1 cellular context compared by ENCODE assay signal in the genomic region with DNA sequence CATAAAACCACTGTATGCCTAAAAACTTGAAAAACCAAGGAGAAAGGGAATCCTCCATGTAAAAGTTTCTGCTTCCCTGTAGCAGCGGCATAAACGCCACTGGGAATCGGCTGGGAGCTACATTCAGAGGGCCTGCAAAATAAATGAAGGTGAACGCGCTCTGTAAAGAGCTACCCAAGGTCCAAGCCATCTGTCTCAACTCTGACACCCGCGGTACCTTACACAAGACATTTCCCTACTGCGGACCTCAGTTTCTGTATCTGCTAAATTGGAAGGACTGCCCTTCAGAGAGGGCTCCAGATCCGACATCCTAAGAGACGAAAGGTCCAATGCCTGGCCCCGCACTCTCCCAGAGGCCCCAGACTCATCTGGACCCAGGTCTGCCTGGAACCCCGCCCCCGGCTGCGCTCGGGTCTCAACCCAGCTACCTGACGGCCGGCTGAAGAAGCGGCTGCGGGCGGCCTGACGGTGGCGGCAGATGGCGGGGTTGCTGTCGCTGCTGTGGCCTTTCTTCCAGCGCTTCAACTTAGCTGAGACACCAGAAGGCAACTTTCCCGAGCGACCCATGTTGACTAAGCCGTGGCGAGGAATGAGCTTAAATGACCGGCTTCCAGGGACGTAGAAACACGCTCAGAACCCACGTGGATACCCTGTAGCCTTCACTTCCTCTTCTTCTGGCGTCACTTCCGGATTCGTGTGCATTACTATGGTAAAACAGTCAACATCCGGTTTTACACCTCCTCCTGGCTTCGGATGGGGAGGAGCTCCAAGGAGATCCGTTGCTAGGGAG.
TF ChIP-seq lines count a peak whose summit lies in the region.

A gene with protein sequence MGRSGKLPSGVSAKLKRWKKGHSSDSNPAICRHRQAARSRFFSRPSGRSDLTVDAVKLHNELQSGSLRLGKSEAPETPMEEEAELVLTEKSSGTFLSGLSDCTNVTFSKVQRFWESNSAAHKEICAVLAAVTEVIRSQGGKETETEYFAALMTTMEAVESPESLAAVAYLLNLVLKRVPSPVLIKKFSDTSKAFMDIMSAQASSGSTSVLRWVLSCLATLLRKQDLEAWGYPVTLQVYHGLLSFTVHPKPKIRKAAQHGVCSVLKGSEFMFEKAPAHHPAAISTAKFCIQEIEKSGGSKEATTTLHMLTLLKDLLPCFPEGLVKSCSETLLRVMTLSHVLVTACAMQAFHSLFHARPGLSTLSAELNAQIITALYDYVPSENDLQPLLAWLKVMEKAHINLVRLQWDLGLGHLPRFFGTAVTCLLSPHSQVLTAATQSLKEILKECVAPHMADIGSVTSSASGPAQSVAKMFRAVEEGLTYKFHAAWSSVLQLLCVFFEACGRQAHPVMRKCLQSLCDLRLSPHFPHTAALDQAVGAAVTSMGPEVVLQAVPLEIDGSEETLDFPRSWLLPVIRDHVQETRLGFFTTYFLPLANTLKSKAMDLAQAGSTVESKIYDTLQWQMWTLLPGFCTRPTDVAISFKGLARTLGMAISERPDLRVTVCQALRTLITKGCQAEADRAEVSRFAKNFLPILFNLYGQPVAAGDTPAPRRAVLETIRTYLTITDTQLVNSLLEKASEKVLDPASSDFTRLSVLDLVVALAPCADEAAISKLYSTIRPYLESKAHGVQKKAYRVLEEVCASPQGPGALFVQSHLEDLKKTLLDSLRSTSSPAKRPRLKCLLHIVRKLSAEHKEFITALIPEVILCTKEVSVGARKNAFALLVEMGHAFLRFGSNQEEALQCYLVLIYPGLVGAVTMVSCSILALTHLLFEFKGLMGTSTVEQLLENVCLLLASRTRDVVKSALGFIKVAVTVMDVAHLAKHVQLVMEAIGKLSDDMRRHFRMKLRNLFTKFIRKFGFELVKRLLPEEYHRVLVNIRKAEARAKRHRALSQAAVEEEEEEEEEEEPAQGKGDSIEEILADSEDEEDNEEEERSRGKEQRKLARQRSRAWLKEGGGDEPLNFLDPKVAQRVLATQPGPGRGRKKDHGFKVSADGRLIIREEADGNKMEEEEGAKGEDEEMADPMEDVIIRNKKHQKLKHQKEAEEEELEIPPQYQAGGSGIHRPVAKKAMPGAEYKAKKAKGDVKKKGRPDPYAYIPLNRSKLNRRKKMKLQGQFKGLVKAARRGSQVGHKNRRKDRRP (N-terminal part only) (minus strand): TSS at position 676 of the 790 bp plus-strand sequence. CDS start 109 bp downstream, at position 567.

TF ChIP-seq in HepG2, 621 proteins besides CTCF, POLR2A, EP300 and RAD21 (continued from another document and continues in another):
- TF ChIP-seq, protein P1, sequence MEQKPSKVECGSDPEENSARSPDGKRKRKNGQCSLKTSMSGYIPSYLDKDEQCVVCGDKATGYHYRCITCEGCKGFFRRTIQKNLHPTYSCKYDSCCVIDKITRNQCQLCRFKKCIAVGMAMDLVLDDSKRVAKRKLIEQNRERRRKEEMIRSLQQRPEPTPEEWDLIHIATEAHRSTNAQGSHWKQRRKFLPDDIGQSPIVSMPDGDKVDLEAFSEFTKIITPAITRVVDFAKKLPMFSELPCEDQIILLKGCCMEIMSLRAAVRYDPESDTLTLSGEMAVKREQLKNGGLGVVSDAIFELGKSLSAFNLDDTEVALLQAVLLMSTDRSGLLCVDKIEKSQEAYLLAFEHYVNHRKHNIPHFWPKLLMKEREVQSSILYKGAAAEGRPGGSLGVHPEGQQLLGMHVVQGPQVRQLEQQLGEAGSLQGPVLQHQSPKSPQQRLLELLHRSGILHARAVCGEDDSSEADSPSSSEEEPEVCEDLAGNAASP (CRISPR knock-in tag; IDR thresholded peaks at IDR 0.05; ENCODE audit: borderline replicate concordance): no peak
- TF ChIP-seq FOSL1 (CRISPR knock-in tag; IDR thresholded peaks at IDR 0.05; ENCODE audit: borderline replicate concordance): no peak
- TF ChIP-seq ZNF563 (CRISPR knock-in tag; IDR thresholded peaks at IDR 0.05): no peak
- TF ChIP-seq IRX3 (CRISPR knock-in tag; IDR thresholded peaks at IDR 0.05; ENCODE audit: borderline replicate concordance, low read depth): no peak
- TF ChIP-seq ZNF354B (CRISPR knock-in tag; IDR thresholded peaks at IDR 0.05): no peak
- no peak for TF ChIP-seq BRCA1 (CRISPR knock-in tag; IDR thresholded peaks at IDR 0.05)
- TF ChIP-seq, protein P2, sequence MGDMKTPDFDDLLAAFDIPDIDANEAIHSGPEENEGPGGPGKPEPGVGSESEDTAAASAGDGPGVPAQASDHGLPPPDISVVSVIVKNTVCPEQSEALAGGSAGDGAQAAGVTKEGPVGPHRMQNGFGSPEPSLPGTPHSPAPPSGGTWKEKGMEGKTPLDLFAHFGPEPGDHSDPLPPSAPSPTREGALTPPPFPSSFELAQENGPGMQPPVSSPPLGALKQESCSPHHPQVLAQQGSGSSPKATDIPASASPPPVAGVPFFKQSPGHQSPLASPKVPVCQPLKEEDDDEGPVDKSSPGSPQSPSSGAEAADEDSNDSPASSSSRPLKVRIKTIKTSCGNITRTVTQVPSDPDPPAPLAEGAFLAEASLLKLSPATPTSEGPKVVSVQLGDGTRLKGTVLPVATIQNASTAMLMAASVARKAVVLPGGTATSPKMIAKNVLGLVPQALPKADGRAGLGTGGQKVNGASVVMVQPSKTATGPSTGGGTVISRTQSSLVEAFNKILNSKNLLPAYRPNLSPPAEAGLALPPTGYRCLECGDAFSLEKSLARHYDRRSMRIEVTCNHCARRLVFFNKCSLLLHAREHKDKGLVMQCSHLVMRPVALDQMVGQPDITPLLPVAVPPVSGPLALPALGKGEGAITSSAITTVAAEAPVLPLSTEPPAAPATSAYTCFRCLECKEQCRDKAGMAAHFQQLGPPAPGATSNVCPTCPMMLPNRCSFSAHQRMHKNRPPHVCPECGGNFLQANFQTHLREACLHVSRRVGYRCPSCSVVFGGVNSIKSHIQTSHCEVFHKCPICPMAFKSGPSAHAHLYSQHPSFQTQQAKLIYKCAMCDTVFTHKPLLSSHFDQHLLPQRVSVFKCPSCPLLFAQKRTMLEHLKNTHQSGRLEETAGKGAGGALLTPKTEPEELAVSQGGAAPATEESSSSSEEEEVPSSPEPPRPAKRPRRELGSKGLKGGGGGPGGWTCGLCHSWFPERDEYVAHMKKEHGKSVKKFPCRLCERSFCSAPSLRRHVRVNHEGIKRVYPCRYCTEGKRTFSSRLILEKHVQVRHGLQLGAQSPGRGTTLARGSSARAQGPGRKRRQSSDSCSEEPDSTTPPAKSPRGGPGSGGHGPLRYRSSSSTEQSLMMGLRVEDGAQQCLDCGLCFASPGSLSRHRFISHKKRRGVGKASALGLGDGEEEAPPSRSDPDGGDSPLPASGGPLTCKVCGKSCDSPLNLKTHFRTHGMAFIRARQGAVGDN (CRISPR knock-in tag; IDR thresholded peaks at IDR 0.05): peak; percentile 83
- no peak for TF ChIP-seq ZNF775 (CRISPR knock-in tag; IDR thresholded peaks at IDR 0.05; ENCODE audit: borderline replicate concordance)
- TF ChIP-seq PHB2 (IDR thresholded peaks at IDR 0.05; ENCODE audit: partially characterized antibody): no peak
- TF ChIP-seq KAT7 (CRISPR knock-in tag; IDR thresholded peaks at IDR 0.05; ENCODE audit: borderline replicate concordance): no peak
- peak; percentile 94 for TF ChIP-seq FOXK1 (CRISPR knock-in tag; IDR thresholded peaks at IDR 0.05; ENCODE audit: borderline replicate concordance, low read depth)
- no peak for TF ChIP-seq BRD4 (CRISPR knock-in tag; IDR thresholded peaks at IDR 0.05)
- TF ChIP-seq RORA (CRISPR knock-in tag; IDR thresholded peaks at IDR 0.05): no peak
- TF ChIP-seq TAF1 (CRISPR knock-in tag; IDR thresholded peaks at IDR 0.05): peak; percentile 29; the same call in 1 of the 2 replicates
- TF ChIP-seq, protein P3, sequence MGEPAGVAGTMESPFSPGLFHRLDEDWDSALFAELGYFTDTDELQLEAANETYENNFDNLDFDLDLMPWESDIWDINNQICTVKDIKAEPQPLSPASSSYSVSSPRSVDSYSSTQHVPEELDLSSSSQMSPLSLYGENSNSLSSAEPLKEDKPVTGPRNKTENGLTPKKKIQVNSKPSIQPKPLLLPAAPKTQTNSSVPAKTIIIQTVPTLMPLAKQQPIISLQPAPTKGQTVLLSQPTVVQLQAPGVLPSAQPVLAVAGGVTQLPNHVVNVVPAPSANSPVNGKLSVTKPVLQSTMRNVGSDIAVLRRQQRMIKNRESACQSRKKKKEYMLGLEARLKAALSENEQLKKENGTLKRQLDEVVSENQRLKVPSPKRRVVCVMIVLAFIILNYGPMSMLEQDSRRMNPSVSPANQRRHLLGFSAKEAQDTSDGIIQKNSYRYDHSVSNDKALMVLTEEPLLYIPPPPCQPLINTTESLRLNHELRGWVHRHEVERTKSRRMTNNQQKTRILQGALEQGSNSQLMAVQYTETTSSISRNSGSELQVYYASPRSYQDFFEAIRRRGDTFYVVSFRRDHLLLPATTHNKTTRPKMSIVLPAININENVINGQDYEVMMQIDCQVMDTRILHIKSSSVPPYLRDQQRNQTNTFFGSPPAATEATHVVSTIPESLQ (CRISPR knock-in tag; conservative IDR thresholded peaks at IDR 0.05): no peak
- no peak for TF ChIP-seq NFKBIZ (CRISPR knock-in tag; IDR thresholded peaks at IDR 0.05)
- peak in 1 of 2 experiments; percentile 76; a peak in 1 of 4 replicates for TF ChIP-seq KLF16 (CRISPR knock-in tag; IDR thresholded peaks at IDR 0.05)
- TF ChIP-seq, protein P4, sequence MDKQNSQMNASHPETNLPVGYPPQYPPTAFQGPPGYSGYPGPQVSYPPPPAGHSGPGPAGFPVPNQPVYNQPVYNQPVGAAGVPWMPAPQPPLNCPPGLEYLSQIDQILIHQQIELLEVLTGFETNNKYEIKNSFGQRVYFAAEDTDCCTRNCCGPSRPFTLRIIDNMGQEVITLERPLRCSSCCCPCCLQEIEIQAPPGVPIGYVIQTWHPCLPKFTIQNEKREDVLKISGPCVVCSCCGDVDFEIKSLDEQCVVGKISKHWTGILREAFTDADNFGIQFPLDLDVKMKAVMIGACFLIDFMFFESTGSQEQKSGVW (CRISPR knock-in tag; IDR thresholded peaks at IDR 0.05; ENCODE audit: borderline replicate concordance): no peak
- TF ChIP-seq, protein P5, sequence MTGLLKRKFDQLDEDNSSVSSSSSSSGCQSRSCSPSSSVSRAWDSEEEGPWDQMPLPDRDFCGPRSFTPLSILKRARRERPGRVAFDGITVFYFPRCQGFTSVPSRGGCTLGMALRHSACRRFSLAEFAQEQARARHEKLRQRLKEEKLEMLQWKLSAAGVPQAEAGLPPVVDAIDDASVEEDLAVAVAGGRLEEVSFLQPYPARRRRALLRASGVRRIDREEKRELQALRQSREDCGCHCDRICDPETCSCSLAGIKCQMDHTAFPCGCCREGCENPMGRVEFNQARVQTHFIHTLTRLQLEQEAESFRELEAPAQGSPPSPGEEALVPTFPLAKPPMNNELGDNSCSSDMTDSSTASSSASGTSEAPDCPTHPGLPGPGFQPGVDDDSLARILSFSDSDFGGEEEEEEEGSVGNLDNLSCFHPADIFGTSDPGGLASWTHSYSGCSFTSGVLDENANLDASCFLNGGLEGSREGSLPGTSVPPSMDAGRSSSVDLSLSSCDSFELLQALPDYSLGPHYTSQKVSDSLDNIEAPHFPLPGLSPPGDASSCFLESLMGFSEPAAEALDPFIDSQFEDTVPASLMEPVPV (CRISPR knock-in tag; IDR thresholded peaks at IDR 0.05): peak; percentile 89
- no peak for TF ChIP-seq GZF1 (CRISPR knock-in tag; IDR thresholded peaks at IDR 0.05)
- TF ChIP-seq ESRRA (CRISPR knock-in tag; IDR thresholded peaks at IDR 0.05; ENCODE audit: low read depth): no peak; the same call in 1 of the 2 replicates
- TF ChIP-seq TBX3 (IDR thresholded peaks at IDR 0.05; ENCODE audit: borderline replicate concordance): 0 out of 2 replicates have a peak, but pooled peaks have one; percentile 57
- peak; percentile 86 for TF ChIP-seq GATAD1 (CRISPR knock-in tag; IDR thresholded peaks at IDR 0.05)
- TF ChIP-seq RELA (CRISPR knock-in tag; IDR thresholded peaks at IDR 0.05): no peak
- no peak for TF ChIP-seq ZNF230 (CRISPR knock-in tag; IDR thresholded peaks at IDR 0.05)
- peak; percentile 86 for TF ChIP-seq MYC (CRISPR knock-in tag; IDR thresholded peaks at IDR 0.05; ENCODE audit: borderline replicate concordance)
- TF ChIP-seq ZNF562 (CRISPR knock-in tag; IDR thresholded peaks at IDR 0.05; ENCODE audit: borderline replicate concordance): no peak
- peak; percentile 77 for TF ChIP-seq ZNF605 (CRISPR knock-in tag; IDR thresholded peaks at IDR 0.05)
- TF ChIP-seq, protein P6, sequence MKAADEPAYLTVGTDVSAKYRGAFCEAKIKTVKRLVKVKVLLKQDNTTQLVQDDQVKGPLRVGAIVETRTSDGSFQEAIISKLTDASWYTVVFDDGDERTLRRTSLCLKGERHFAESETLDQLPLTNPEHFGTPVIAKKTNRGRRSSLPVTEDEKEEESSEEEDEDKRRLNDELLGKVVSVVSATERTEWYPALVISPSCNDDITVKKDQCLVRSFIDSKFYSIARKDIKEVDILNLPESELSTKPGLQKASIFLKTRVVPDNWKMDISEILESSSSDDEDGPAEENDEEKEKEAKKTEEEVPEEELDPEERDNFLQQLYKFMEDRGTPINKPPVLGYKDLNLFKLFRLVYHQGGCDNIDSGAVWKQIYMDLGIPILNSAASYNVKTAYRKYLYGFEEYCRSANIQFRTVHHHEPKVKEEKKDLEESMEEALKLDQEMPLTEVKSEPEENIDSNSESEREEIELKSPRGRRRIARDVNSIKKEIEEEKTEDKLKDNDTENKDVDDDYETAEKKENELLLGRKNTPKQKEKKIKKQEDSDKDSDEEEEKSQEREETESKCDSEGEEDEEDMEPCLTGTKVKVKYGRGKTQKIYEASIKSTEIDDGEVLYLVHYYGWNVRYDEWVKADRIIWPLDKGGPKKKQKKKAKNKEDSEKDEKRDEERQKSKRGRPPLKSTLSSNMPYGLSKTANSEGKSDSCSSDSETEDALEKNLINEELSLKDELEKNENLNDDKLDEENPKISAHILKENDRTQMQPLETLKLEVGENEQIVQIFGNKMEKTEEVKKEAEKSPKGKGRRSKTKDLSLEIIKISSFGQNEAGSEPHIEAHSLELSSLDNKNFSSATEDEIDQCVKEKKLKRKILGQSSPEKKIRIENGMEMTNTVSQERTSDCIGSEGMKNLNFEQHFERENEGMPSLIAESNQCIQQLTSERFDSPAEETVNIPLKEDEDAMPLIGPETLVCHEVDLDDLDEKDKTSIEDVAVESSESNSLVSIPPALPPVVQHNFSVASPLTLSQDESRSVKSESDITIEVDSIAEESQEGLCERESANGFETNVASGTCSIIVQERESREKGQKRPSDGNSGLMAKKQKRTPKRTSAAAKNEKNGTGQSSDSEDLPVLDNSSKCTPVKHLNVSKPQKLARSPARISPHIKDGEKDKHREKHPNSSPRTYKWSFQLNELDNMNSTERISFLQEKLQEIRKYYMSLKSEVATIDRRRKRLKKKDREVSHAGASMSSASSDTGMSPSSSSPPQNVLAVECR (CRISPR knock-in tag; IDR thresholded peaks at IDR 0.05; ENCODE audit: borderline replicate concordance): peak; percentile 100
- TF ChIP-seq MXI1 (IDR thresholded peaks at IDR 0.05; ENCODE audit: borderline replicate concordance, low read depth, low read length): peak; percentile 100
- no peak for TF ChIP-seq EED (CRISPR knock-in tag; IDR thresholded peaks at IDR 0.05)
- TF ChIP-seq ZNF431 (CRISPR knock-in tag; IDR thresholded peaks at IDR 0.05; ENCODE audit: borderline replicate concordance, low read depth): no peak
